In the genomic region with DNA sequence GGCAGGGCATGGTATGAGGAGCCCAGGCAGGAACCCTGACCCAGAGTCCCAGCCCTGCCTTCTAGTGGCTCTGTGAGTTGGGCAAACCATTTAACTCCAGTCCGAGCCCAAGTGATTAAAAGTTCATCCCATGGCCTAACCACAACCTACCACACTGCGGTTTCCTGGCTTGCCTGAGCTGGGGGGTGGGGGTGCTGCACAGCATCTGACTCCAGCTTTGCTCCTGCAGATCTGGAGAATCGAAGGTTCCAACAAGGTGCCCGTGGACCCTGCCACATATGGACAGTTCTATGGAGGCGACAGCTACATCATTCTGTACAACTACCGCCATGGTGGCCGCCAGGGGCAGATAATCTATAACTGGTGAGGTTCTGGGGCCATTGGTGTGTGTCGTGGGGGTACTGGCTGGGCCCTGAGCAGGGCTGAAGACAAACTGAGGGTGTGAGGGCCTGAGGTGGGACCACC, we compare ENCODE assay signal across 9 cellular contexts. TPM values are rescaled to one million over a fixed set of nuclear protein-coding genes. Genes with fewer than 3 reads are reported as not detected.
DNase-seq lines count a peak whose midpoint lies in the region; ATAC-seq, FAIRE-seq and TF ChIP-seq lines count a peak whose summit lies in the region.
"Had no signal": no experiment of that assay in that cellular context is flagged by ENCODE, and none has a peak within 500 bp of the region (broad histone marks: within the 10 kb centered on the region; RNA-seq: fewer than 3 reads in every experiment).

No MANE protein-coding gene starts in this region.

- no peaks in the 10 kb centered on the region for H4K20me1 ChIP-seq in Loucy (ENCODE audit: insufficient read depth, low read length, poor library complexity, severe bottlenecking)

- no peak overlapping the region for H2AFZ ChIP-seq in Loucy (ENCODE audit: low read length)

- 88% methylated on average over 8 of the region's 8 CpGs for WGBS in A549 (ENCODE audit: missing lambda C conversion rate)

- H3K36me3 ChIP-seq in Loucy (ENCODE audit: insufficient read depth, low read length) (peaks cover 4% of the 10 kb centered on the region; the same call in 1 of the 2 replicates), muscle layer of duodenum (ENCODE audit: control insufficient read depth in 1 of 2, insufficient read depth in 2 of 2, low read length in 2 of 2) (peaks cover 68 to 70% of the 10 kb centered on the region in 2 donors)

- TF ChIP-seq CTCF in A549 (IDR thresholded peaks at IDR 0.05) (no peak), Loucy (conservative IDR thresholded peaks at IDR 0.05; ENCODE audit: low read length) (no peak)

- TF ChIP-seq RAD21 in A549 (conservative IDR thresholded peaks at IDR 0.05 in 1 of 2, IDR thresholded peaks at IDR 0.05 in 1 of 2), result no peak

- no peak overlapping the region for H3K4me3 ChIP-seq in A549
- no peak overlapping the region for H3K4me3 ChIP-seq in Loucy (ENCODE audit: low read length, poor library complexity, severe bottlenecking)
- H3K4me3 ChIP-seq in muscle layer of duodenum (ENCODE audit: low read depth in 1 of 2, low read length in 2 of 2), result peak overlapping the region in 1 of 2 donors; percentile 6
- H3K4me3 ChIP-seq: MG63 had no signal

- peaks cover 67% of the 10 kb centered on the region for H3K4me1 ChIP-seq in A549
- peaks cover 19% of the 10 kb centered on the region for H3K4me1 ChIP-seq in Loucy (ENCODE audit: insufficient read depth, low read length, poor library complexity, severe bottlenecking)
- peaks cover 17 to 65% of the 10 kb centered on the region in 2 donors for H3K4me1 ChIP-seq in muscle layer of duodenum (ENCODE audit: control insufficient read depth in 1 of 2, insufficient read depth in 2 of 2, low read length in 2 of 2)

- POLR2A ChIA-PET in A549 (lab: Yijun Ruan, JAX), result interaction anchor here (1.3 kb wide), 1 partner anchor 55 kb away, joined by 3 read pairs; no protein-coding TSS in a partner anchor

- no peak for TF ChIP-seq EP300 in A549 (IDR thresholded peaks at IDR 0.05)

- no peaks in the 10 kb centered on the region for H3K9me3 ChIP-seq in A549
- H3K9me3 ChIP-seq in Loucy (ENCODE audit: insufficient read depth, low read depth, low read length), result no peaks in the 10 kb centered on the region
- H3K9me3 ChIP-seq in muscle layer of duodenum (ENCODE audit: control insufficient read depth in 1 of 2, low read length in 2 of 2), result no peaks in the 10 kb centered on the region

- TF ChIP-seq POLR2A in A549 (IDR thresholded peaks at IDR 0.05; ENCODE audit: low read length), result no peak

- no peaks in the 10 kb centered on the region for H3K9me2 ChIP-seq in Loucy (replicated peaks; ENCODE audit: low read depth, low read length)

- H3F3A ChIP-seq in Loucy (ENCODE audit: low read depth), result 0 out of 2 replicates have a peak, but pooled peaks cover 4% of the 10 kb centered on the region

- DNase-seq in A549 (ENCODE audit: low read depth in 1 of 2, low spot score in 1 of 2) (peak in 1 of 2 experiments; percentile 36), astrocyte of the hippocampus (ENCODE audit: low read depth, low spot score) (peak; percentile 42), GM19239 (ENCODE audit: insufficient read length, low spot score) (no peak), activated T-cell treated with anti-CD3 and anti-CD28 coated beads for 4 hours (no peak), NCI-H774 (lab: John Stamatoyannopoulos, UW) (no peak)
- DNase-seq: MG63 had no signal

- H3K4me2 ChIP-seq in A549, result no peak overlapping the region
- peak overlapping the region; percentile 49 for H3K4me2 ChIP-seq in Loucy (ENCODE audit: low read depth, low read length, poor library complexity, severe bottlenecking)

- CTCF ChIA-PET in A549 (lab: Yijun Ruan, JAX), result interaction anchor here (0.6 to 14.9 kb wide), 33 partner anchors 12 to 782 kb away, joined by 3 to 410 read pairs (median 21); partner anchors contain the start of genes GSN and RAB14

- H3K27me3 ChIP-seq in Loucy (ENCODE audit: insufficient read depth, low read length, poor library complexity, severe bottlenecking) (no peaks in the 10 kb centered on the region), muscle layer of duodenum (ENCODE audit: low read depth, low read length) (no peaks in the 10 kb centered on the region)
- H3K27me3 ChIP-seq: MG63 had no signal

- no peak overlapping the region for H3K9ac ChIP-seq in Loucy (ENCODE audit: low read depth, low read length, poor library complexity, severe bottlenecking)

- no peaks in the 10 kb centered on the region for H3K79me2 ChIP-seq in Loucy (ENCODE audit: insufficient read depth, low read length)

- FAIRE-seq in A549 (lab: Jason Lieb, UNC) (no peak), GM19239 (lab: Jason Lieb, UNC) (no peak)

- H3K27ac ChIP-seq in A549, result peak overlapping the region; percentile 81 to 92
- peak overlapping the region; percentile 69 for H3K27ac ChIP-seq in muscle layer of duodenum (ENCODE audit: low read length)

- no peak for ATAC-seq in A549
- ATAC-seq in HG03521 (IDR thresholded peaks at IDR 0.05; ENCODE audit: unreplicated experiment), result no peak

TF ChIP-seq in A549, 52 proteins besides CTCF, POLR2A, EP300 and RAD21:
- no peak for TF ChIP-seq BHLHE40 (IDR thresholded peaks at IDR 0.05; ENCODE audit: low read depth, low read length)
- TF ChIP-seq ZSCAN20 (CRISPR knock-in tag; IDR thresholded peaks at IDR 0.05), result no peak
- no peak for TF ChIP-seq CBX2 (IDR thresholded peaks at IDR 0.05; ENCODE audit: borderline replicate concordance, low read depth)
- TF ChIP-seq SMC3 (IDR thresholded peaks at IDR 0.05), result no peak
- TF ChIP-seq ESRRA (IDR thresholded peaks at IDR 0.05; ENCODE audit: borderline replicate concordance, low read length), result no peak
- no peak for TF ChIP-seq TFCP2L1 (CRISPR knock-in tag; IDR thresholded peaks at IDR 0.05)
- TF ChIP-seq, protein P1, sequence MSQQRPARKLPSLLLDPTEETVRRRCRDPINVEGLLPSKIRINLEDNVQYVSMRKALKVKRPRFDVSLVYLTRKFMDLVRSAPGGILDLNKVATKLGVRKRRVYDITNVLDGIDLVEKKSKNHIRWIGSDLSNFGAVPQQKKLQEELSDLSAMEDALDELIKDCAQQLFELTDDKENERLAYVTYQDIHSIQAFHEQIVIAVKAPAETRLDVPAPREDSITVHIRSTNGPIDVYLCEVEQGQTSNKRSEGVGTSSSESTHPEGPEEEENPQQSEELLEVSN (IDR thresholded peaks at IDR 0.05; ENCODE audit: borderline replicate concordance, low read depth), result no peak
- TF ChIP-seq ELK1 (IDR thresholded peaks at IDR 0.05; ENCODE audit: low read depth, low read length), result no peak
- TF ChIP-seq CHD4 (IDR thresholded peaks at IDR 0.05; ENCODE audit: borderline replicate concordance), result no peak
- no peak for TF ChIP-seq EHMT2 (IDR thresholded peaks at IDR 0.05; ENCODE audit: low read depth)
- TF ChIP-seq HOXB5 (CRISPR knock-in tag; IDR thresholded peaks at IDR 0.05), result no peak
- no peak for TF ChIP-seq CBX8 (IDR thresholded peaks at IDR 0.05)
- no peak for TF ChIP-seq BCL3 (IDR thresholded peaks at IDR 0.05)
TF ChIP-seq in A549: peak in this region for 0.

RNA-seq across cellular contexts. Expression of gene STOM, which starts 49.0 kb away (rescaled TPM):
- polyA plus RNA-seq in A549 (2011; rRNA removed) (234 and 246 TPM in 2 replicates), A549 (2017; fragmentation: RNase III; extraction: RNeasy Plus Mini Kit Qiagen cat#74134 plus additional on column Dnase treatment) (83.3 to 92.0 TPM (median 91.4 TPM) in 3 replicates)
- polyA plus RNA-seq in A549 (2012; cell fraction: cytosol; rRNA removed), result 40.8 and 49.6 TPM in 2 replicates
- polyA plus RNA-seq in A549 (2012; cell fraction: nucleus; rRNA removed), result 21.8 and 32.1 TPM in 2 replicates
- polyA minus RNA-seq in A549 (2011; rRNA and poly(A)+ RNA removed), result 99.2 and 99.5 TPM in 2 replicates

RNA-seq across cellular contexts. Expression of gene GSN, which starts 53.1 kb away (rescaled TPM):
- 77.2 and 88.5 TPM in 2 replicates for polyA plus RNA-seq in A549 (2011; rRNA removed)
- polyA plus RNA-seq in A549 (2012; cell fraction: cytosol; rRNA removed), result 39.8 and 42.0 TPM in 2 replicates
- polyA plus RNA-seq in A549 (2012; cell fraction: nucleus; rRNA removed), result 76.2 and 84.7 TPM in 2 replicates
- 24.5 to 36.5 TPM (median 33.7 TPM) in 3 replicates for polyA plus RNA-seq in A549 (2017; fragmentation: RNase III; extraction: RNeasy Plus Mini Kit Qiagen cat#74134 plus additional on column Dnase treatment)
- polyA minus RNA-seq in A549 (2011; rRNA and poly(A)+ RNA removed), result 110 TPM in 2 replicates
